Comparison of ENCODE assay signal across 2 cellular contexts in genomic region chr6:155505560-155505959, GRCh38.
TF ChIP-seq lines count a peak whose summit lies in the region.

No MANE protein-coding gene starts in this region.

TF ChIP-seq in IMR-90, 13 proteins besides CTCF, POLR2A, EP300 and RAD21 (continued from another document):
- TF ChIP-seq USF2 (IDR thresholded peaks at IDR 0.05; ENCODE audit: low read depth, low read length): no peak
- no peak for TF ChIP-seq FOS (IDR thresholded peaks at IDR 0.05; ENCODE audit: low read depth, low read length)
- TF ChIP-seq, protein P1, sequence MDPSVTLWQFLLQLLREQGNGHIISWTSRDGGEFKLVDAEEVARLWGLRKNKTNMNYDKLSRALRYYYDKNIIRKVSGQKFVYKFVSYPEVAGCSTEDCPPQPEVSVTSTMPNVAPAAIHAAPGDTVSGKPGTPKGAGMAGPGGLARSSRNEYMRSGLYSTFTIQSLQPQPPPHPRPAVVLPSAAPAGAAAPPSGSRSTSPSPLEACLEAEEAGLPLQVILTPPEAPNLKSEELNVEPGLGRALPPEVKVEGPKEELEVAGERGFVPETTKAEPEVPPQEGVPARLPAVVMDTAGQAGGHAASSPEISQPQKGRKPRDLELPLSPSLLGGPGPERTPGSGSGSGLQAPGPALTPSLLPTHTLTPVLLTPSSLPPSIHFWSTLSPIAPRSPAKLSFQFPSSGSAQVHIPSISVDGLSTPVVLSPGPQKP (IDR thresholded peaks at IDR 0.05; ENCODE audit: borderline replicate concordance, low read depth, low read length): no peak
- TF ChIP-seq NFE2L2 (IDR thresholded peaks at IDR 0.05; ENCODE audit: low read depth, low read length): no peak
- TF ChIP-seq MXI1 (IDR thresholded peaks at IDR 0.05; ENCODE audit: borderline replicate concordance, low read depth, low read length): no peak
- TF ChIP-seq RFX5 (IDR thresholded peaks at IDR 0.05; ENCODE audit: low read depth, low read length): no peak
TF ChIP-seq in IMR-90: peak in this region for 0.

TF ChIP-seq in HEK293T, 16 proteins besides CTCF, POLR2A, EP300 and RAD21 (continued from another document):
- TF ChIP-seq ARNT (IDR thresholded peaks at IDR 0.05): no peak
- TF ChIP-seq FOXK2 (IDR thresholded peaks at IDR 0.05): no peak
- no peak for TF ChIP-seq SP1 (IDR thresholded peaks at IDR 0.05)
- TF ChIP-seq FOXM1 (IDR thresholded peaks at IDR 0.05; ENCODE audit: borderline replicate concordance): no peak
- TF ChIP-seq, protein P2, sequence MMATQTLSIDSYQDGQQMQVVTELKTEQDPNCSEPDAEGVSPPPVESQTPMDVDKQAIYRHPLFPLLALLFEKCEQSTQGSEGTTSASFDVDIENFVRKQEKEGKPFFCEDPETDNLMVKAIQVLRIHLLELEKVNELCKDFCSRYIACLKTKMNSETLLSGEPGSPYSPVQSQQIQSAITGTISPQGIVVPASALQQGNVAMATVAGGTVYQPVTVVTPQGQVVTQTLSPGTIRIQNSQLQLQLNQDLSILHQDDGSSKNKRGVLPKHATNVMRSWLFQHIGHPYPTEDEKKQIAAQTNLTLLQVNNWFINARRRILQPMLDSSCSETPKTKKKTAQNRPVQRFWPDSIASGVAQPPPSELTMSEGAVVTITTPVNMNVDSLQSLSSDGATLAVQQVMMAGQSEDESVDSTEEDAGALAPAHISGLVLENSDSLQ (IDR thresholded peaks at IDR 0.05): no peak
